11 cellular contexts compared by ENCODE assay signal in genomic region chr13:107111248-107111647, GRCh38.
"Had no signal": no experiment of that assay in that cellular context is flagged by ENCODE, and none has a peak within 500 bp of the region (broad histone marks: within the 10 kb centered on the region; RNA-seq: fewer than 3 reads in every experiment).

No MANE protein-coding gene starts in this region.

- H3K9me3 ChIP-seq: HAP-1 had no signal

- ATAC-seq: GM23338, HCT116 had no signal

- H3K4me3 ChIP-seq: GM23248, GM23338, HAP-1 had no signal

- FAIRE-seq: H1, H54 had no signal

- H3K27ac ChIP-seq: GM23248 had no signal

- DNase-seq: GM23248, GOT3, H7, H9, HCEC 1CT, HFFc6 had no signal

- H3K36me3 ChIP-seq: HAP-1 had no signal

- H3K4me1 ChIP-seq: HAP-1 had no signal
